Comparison of ENCODE assay signal across 1 cellular context in genomic region chr5:127754259-127754658, GRCh38.
TF ChIP-seq lines count a peak whose summit lies in the region.

No MANE protein-coding gene starts in this region.

TF ChIP-seq in HEK293, 187 proteins besides CTCF, POLR2A, EP300 and RAD21 (continued from another document):
- TF ChIP-seq, protein P1, sequence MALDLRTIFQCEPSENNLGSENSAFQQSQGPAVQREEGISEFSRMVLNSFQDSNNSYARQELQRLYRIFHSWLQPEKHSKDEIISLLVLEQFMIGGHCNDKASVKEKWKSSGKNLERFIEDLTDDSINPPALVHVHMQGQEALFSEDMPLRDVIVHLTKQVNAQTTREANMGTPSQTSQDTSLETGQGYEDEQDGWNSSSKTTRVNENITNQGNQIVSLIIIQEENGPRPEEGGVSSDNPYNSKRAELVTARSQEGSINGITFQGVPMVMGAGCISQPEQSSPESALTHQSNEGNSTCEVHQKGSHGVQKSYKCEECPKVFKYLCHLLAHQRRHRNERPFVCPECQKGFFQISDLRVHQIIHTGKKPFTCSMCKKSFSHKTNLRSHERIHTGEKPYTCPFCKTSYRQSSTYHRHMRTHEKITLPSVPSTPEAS (tag by site-specific recombination; IDR thresholded peaks at IDR 0.05) = peak; percentile 89
- no peak for TF ChIP-seq ZNF776 (tag by site-specific recombination; IDR thresholded peaks at IDR 0.05; ENCODE audit: borderline replicate concordance)
